ENCODE assay signal across 1 cellular context in the genomic region with DNA sequence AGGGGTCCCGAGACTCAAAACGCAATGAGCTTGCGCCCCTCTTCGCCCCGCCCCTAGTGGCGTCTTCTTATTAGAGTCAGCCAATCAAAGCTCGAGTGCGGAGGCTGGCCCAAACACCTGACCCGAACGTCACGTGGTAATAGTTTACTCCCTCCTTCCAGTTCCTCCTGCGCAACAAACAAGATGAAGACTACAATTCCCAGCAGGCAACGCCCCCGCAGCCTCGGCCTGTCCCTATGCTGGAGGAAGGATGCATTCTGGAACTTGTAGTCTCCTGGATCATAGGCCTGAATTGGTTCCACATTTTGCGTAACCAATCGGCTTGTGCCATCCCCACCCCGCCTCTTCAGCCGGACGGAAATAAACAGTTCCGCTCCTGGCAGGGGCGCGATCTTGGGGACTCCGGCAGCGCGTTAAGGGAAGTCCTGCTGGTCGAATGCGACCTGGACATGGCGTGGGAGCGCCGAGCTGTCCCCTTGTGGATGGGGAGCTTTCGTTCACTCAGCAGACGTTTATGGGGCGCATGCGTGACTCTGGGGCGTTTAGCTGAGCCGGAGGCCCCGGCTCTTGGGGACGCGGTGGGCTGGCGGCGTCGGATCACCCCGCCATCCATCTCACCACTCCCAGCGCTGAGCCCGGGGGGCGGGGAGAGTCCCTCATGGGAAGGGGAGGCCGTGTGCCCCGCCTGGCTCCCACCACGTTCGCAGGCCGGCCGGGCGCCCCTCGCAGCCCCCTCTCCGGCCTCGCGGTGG.
TF ChIP-seq lines count a peak whose summit lies in the region.

A gene (minus strand): TSS at position 26 of the 752 bp plus-strand sequence. CDS start 38 bp downstream, outside the sequence.

TF ChIP-seq in IMR-90, 13 proteins besides CTCF, POLR2A, EP300 and RAD21 (continued from another document):
- peak; percentile 85 for TF ChIP-seq CEBPB (IDR thresholded peaks at IDR 0.05; ENCODE audit: low read depth, low read length)
- 0 out of 2 replicates have a peak, but pooled peaks have one; percentile 61 for TF ChIP-seq MXI1 (IDR thresholded peaks at IDR 0.05; ENCODE audit: borderline replicate concordance, low read depth, low read length)
- peak; percentile 6; the same call in 1 of the 2 replicates for TF ChIP-seq MAZ (IDR thresholded peaks at IDR 0.05; ENCODE audit: borderline replicate concordance, low read depth, low read length)
- TF ChIP-seq, protein P1, sequence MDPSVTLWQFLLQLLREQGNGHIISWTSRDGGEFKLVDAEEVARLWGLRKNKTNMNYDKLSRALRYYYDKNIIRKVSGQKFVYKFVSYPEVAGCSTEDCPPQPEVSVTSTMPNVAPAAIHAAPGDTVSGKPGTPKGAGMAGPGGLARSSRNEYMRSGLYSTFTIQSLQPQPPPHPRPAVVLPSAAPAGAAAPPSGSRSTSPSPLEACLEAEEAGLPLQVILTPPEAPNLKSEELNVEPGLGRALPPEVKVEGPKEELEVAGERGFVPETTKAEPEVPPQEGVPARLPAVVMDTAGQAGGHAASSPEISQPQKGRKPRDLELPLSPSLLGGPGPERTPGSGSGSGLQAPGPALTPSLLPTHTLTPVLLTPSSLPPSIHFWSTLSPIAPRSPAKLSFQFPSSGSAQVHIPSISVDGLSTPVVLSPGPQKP (IDR thresholded peaks at IDR 0.05; ENCODE audit: borderline replicate concordance, low read depth, low read length) = no peak
